Comparison of ENCODE assay signal across 19 cellular contexts in the genomic region with DNA sequence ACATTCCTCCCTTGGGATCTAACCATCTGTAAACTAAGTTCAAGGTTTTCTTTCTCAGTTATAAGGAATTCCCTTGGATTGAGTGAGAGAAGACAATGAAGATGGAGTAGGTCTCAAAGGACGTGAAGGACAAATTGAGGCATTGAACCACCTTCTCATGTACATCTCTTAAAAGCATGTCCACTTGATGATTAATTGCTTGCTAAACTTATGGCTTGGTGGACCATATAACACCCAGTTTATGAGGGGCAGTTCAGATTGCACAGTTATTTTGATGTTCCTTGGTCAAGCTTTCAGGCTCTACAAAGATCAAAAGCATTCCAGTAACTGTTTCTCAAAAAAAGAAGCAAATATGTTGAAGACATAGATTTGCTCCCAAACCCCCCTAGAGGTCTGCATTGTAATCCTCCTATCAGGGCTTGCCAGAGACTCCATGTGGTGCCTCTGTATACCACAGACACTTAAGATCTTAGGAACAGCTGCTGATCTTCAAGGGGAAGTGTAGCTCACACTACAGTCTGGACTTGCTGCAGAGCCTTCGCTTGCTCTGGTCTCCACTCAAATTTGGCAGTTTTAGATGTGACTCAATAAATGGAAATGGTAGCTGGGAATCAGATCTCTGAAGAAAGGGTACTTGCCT. TPM values are rescaled to one million over a fixed set of nuclear protein-coding genes. Genes with fewer than 3 reads are reported as not detected.
DNase-seq lines count a peak whose midpoint lies in the region; ATAC-seq lines count a peak whose summit lies in the region.
"Had no signal": no experiment of that assay in that cellular context is flagged by ENCODE, and none has a peak within 500 bp of the region (broad histone marks: within the 10 kb centered on the region; RNA-seq: fewer than 3 reads in every experiment).

No MANE protein-coding gene starts in this region.

- peak; percentile 2 for DNase-seq in HT1080 (ENCODE audit: low read depth)
- DNase-seq in UCSD-AML1 (lab: John Stamatoyannopoulos, UW; ENCODE audit: unreplicated experiment) = peak; percentile 33
- DNase-seq in left lobe of liver (ENCODE audit: low spot score) = no peak
- DNase-seq in stimulated activated CD4-positive, alpha-beta T cell treated with anti-CD3 and anti-CD28 coated beads, Interleukin-2, amount 100 ng/mL, for 24 hours = no peak
- no peak for DNase-seq in mesenteric fat pad (ENCODE audit: low spot score)
- DNase-seq: activated CD4-positive, alpha-beta T cell treated with anti-CD3 and anti-CD28 coated beads for 1 hour; activated CD8-positive, alpha-beta memory T cell treated with anti-CD3 and anti-CD28 coated beads, Interleukin-2, amount 10 ng/mL, durations not matched to agents 7 days and 5 days; activated gamma-delta T cell treated with Interleukin-2 at 50 U/mL for 16 hours; anterior cingulate cortex; BE2C; foreskin melanocyte; NCI-H1092 treated with DMSO at 0.1 percent for 48 hours; NK-92 treated with Interleukin-12 subunit alpha and Interleukin-12 subunit beta, amount 100 ng/mL, for 24 hours had no signal

- ATAC-seq in GM18519 (IDR thresholded peaks at IDR 0.05; ENCODE audit: low FRiP score, unreplicated experiment) (peak; percentile 40), left lobe of liver (peak; percentile 24), HG03045 (IDR thresholded peaks at IDR 0.05; ENCODE audit: unreplicated experiment) (no peak), HG03097 (IDR thresholded peaks at IDR 0.05; ENCODE audit: low FRiP score, unreplicated experiment) (no peak)
- ATAC-seq: activated CD8-positive, alpha-beta memory T cell treated with anti-CD3 and anti-CD28 coated beads, Interleukin-2, amount 10 ng/mL, durations not matched to agents 7 days and 5 days; Right ventricle myocardium inferior; stimulated activated memory B cell treated with anti-CD40 and anti-IgM and Interleukin-4, amounts not matched to agents 10 μg/mL and 1 μg/mL and 100 μg/mL, for 72 hours had no signal

RNA-seq across cellular contexts. Expression of gene ALDH1A1, which starts 56.9 kb away (rescaled TPM):
- total RNA-seq in HT1080 (2014; rRNA removed; shearing (Covaris generic)) = 0.14 and 0.17 TPM in 2 replicates
- polyA plus RNA-seq in HT1080 (2015; cell fraction: cytosol; rRNA removed) = 0.06 TPM in 1 of 2 replicates, not detected in the other
- not detected in 2 replicates for polyA plus RNA-seq in HT1080 (2015; cell fraction: nucleus; rRNA removed)
- 527 TPM for total RNA-seq in left lobe of liver
- total RNA-seq in mesenteric fat pad = 136 TPM
- total RNA-seq: activated CD8-positive, alpha-beta memory T cell treated with anti-CD3 and anti-CD28 coated beads, Interleukin-2, amount 10 ng/mL, durations not matched to agents 7 days and 5 days; T-helper 1 cell treated with Interleukin-12 subunit alpha and Interleukin-12 subunit beta and Interleukin-4 antibody, amounts not matched to agents 30 ng/mL and 1 ng/mL, for 36 hours had no signal

Comparison
In these comparisons a context has a peak if more than half of its experiments do, and no peak if none do; other contexts are left out.
1. ATAC-seq: peak in GM18519 (single experiment) and left lobe of liver (single experiment); none in HG03045 (single experiment) and HG03097 (single experiment).
2. DNase-seq: peak in HT1080 (single experiment) and UCSD-AML1 (single experiment); none in left lobe of liver (single experiment), stimulated activated CD4-positive, alpha-beta T cell treated with anti-CD3 and anti-CD28 coated beads, Interleukin-2, amount 100 ng/mL, for 24 hours (0 of 2) and mesenteric fat pad (single experiment).
3. RNA of gene ALDH1A1, which starts 56.9 kb away (total RNA-seq): 527 TPM in left lobe of liver (single experiment) and 136 TPM in mesenteric fat pad (single experiment); 0.14 to 0.17 TPM in HT1080; every median in the first group is over 100 times any median in the second.